In the genomic region with DNA sequence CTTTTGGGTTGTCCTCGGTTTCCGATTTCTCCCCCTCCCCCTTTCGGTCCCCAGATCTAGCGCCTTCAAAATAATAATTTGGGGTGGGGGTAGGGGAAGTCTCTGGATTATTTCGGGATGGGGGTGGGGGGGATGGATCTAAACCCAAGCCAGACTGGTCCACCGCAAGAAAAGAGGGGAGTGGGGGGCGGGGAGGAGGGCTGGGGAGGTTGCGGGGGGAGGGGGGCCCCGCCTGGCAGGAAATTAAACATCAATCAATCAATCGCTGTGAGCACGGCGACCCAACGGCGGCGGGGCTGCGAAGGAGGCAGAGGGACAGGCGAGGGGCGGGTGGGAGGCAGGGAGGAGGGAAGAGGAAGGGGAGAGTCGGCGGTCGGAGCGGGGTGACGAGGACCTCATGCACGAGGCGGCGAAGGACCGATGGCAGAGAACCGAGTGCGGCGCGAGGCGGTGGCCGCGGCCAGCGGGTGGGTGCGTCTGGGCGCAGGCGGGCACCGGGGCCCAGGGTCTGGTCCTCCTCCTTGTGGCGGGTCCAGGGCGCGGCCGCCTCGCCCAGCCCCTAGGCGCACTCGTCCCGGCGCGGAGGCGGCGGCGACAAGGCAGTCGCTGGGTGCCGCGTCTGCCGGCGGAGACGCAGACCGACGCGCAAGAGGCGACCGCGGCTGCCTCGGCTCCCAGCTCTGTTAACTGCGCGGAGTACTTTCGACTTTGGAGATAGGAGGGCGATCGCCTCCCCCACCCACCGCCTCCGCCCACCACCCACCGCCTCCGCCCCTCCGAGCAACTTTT, we compare ENCODE assay signal across 8 cellular contexts. TPM values are rescaled to one million over a fixed set of nuclear protein-coding genes. Genes with fewer than 3 reads are reported as not detected.
DNase-seq lines count a peak whose midpoint lies in the region; ATAC-seq and TF ChIP-seq lines count a peak whose summit lies in the region.

No MANE protein-coding gene starts in this region.

- no peak overlapping the region for H2BK15ac ChIP-seq in mesendoderm (replicated peaks; ENCODE audit: low read depth)

- H2BK120ac ChIP-seq in mesendoderm (ENCODE audit: low read depth, low read length), result no peak overlapping the region

- H4K5ac ChIP-seq in mesendoderm (ENCODE audit: low read length), result no peak overlapping the region

- H3K4me3 ChIP-seq in AG04449 (ENCODE audit: low read depth, low read length) (peak overlapping the region; percentile 92), SJCRH30 (peak overlapping the region; percentile 88), dorsolateral prefrontal cortex (peak overlapping the region; percentile 61 to 100 (median 91)), mesendoderm (ENCODE audit: low read length) (peak overlapping the region; percentile 30), vagina (peak overlapping the region; percentile 89 to 91)

- H2BK5ac ChIP-seq in mesendoderm (ENCODE audit: low read length), result no peak overlapping the region

- in situ Hi-C loops in GM13977 (cut with MboI; ENCODE audit: low pct_unique_long_range_greater_than_20kb, low sequenced_read_pairs, unreplicated experiment), result no loop called here

- peak; percentile 14 for TF ChIP-seq CTCF in AG04449 (IDR thresholded peaks at IDR 0.05; ENCODE audit: insufficient read depth, low read length, missing control alignments)
- TF ChIP-seq CTCF in GM13977 (IDR thresholded peaks at IDR 0.05; ENCODE audit: extremely low read depth, insufficient read depth, missing control alignments), result no peak
- TF ChIP-seq CTCF in dorsolateral prefrontal cortex (IDR thresholded peaks at IDR 0.05 in 54 of 56, conservative IDR thresholded peaks at IDR 0.05 in 2 of 56; ENCODE audit: low read depth in 1 of 56, partially characterized antibody in 56 of 56), result peak in 1 of 56 donors; percentile 2
- no peak for TF ChIP-seq CTCF in vagina (IDR thresholded peaks at IDR 0.05)

- POLR2A ChIA-PET in AG04449 (lab: Yijun Ruan, JAX), result interaction anchor here (0.7 to 1.5 kb wide), 2 partner anchors 13 to 53 kb away, joined by 3 to 4 read pairs; no protein-coding TSS in a partner anchor

- H3K4me2 ChIP-seq in mesendoderm (ENCODE audit: low read length), result peak overlapping the region; percentile 97

- H2AK5ac ChIP-seq in mesendoderm (ENCODE audit: low read length), result no peak overlapping the region

- intact Hi-C loops in dorsolateral prefrontal cortex (cut with DNase I) (loop anchor here (2.0 to 5.0 kb wide), 2 partner anchors 1143 to 1756 kb away; no protein-coding TSS in a partner anchor), vagina (cut with DNase I) (no loop called here)

- H3K27ac ChIP-seq in SJCRH30 (peak overlapping the region; percentile 82), dorsolateral prefrontal cortex (peak overlapping the region in 58 of 59 donors; percentile 28 to 96 (median 89)), mesendoderm (ENCODE audit: low read depth, low read length) (no peak overlapping the region), vagina (peak overlapping the region; percentile 80)

- no peaks in the 10 kb centered on the region for H3K9me3 ChIP-seq in SJCRH30 (replicated peaks)
- no peaks in the 10 kb centered on the region for H3K9me3 ChIP-seq in vagina

- H3K36me3 ChIP-seq in SJCRH30, result no peaks in the 10 kb centered on the region
- H3K36me3 ChIP-seq in mesendoderm (ENCODE audit: control insufficient read depth, insufficient read depth, low read length), result no peaks in the 10 kb centered on the region
- H3K36me3 ChIP-seq in vagina, result no peaks in the 10 kb centered on the region

- no CpG with 5 or more reads among the region's 75 CpGs for WGBS in mesendoderm (ENCODE audit: extremely low coverage, insufficient coverage, low lambda C conversion rate)

- no peaks in the 10 kb centered on the region for H3K27me3 ChIP-seq in SJCRH30
- H3K27me3 ChIP-seq in dorsolateral prefrontal cortex, result peaks cover 0 to 64% (median 30%) of the 10 kb centered on the region in 45 donors
- H3K27me3 ChIP-seq in mesendoderm (ENCODE audit: insufficient read depth, low read length, poor library complexity), result peaks cover 24% of the 10 kb centered on the region
- no peaks in the 10 kb centered on the region for H3K27me3 ChIP-seq in vagina

- peak overlapping the region; percentile 64 for H3K9ac ChIP-seq in mesendoderm (ENCODE audit: low read length)

- H3K4me1 ChIP-seq in SJCRH30 (0 out of 2 replicates have a peak, but pooled peaks cover 4% of the 10 kb centered on the region), mesendoderm (ENCODE audit: control insufficient read depth, low read depth, low read length) (peaks cover 3% of the 10 kb centered on the region), vagina (peaks cover 45% of the 10 kb centered on the region)

- no peak overlapping the region for H3K4ac ChIP-seq in mesendoderm (ENCODE audit: low read depth, low read length)

- H3K56ac ChIP-seq in mesendoderm (ENCODE audit: low read length), result peak overlapping the region; percentile 95

- DNase-seq in AG04449 (ENCODE audit: low read depth, low spot score), result no peak
- DNase-seq in GM13977 (ENCODE audit: low spot score), result peak; percentile 56
- peak; percentile 65 to 73 for DNase-seq in SJCRH30
- peak in 2 of 10 donors; percentile 17 to 53 for DNase-seq in dorsolateral prefrontal cortex
- DNase-seq in mesendoderm, result peak; percentile 75
- DNase-seq in vagina (ENCODE audit: extremely low spot score in 2 of 2), result no peak
- DNase-seq in NK-92 treated with Interleukin-12 subunit alpha and Interleukin-12 subunit beta, amount 100 ng/mL, for 24 hours (lab: John Stamatoyannopoulos, UW), result no peak

- no peaks in the 10 kb centered on the region for H3K79me2 ChIP-seq in mesendoderm (ENCODE audit: control insufficient read depth, insufficient read depth, low read length)

- H3K79me1 ChIP-seq in mesendoderm (ENCODE audit: low read length), result no peaks in the 10 kb centered on the region

- no peak for TF ChIP-seq POLR2A in vagina (IDR thresholded peaks at IDR 0.05)

- H4K8ac ChIP-seq in mesendoderm (ENCODE audit: low read depth, low read length), result no peak overlapping the region

- ATAC-seq in HG03354 (IDR thresholded peaks at IDR 0.05; ENCODE audit: poor library complexity, severe bottlenecking, unreplicated experiment), result peak; percentile 30

- CTCF ChIA-PET in AG04449 (lab: Yijun Ruan, JAX), result no interaction called here

- H3K23ac ChIP-seq in mesendoderm (ENCODE audit: low read length), result no peak overlapping the region

- peak overlapping the region; percentile 13 for H3K18ac ChIP-seq in mesendoderm (ENCODE audit: low read length)

RNA-seq across cellular contexts. Expression of gene SATB2, which starts 0.5 kb away (rescaled TPM):
- total RNA-seq in SJCRH30 (2014; rRNA removed; shearing (Covaris generic)), result 13.3 and 14.8 TPM in 2 replicates
- 100 to 1,000 TPM in 117 of 120 experiments, 10 to 100 TPM in 3; 77.2 to 202 (median 149) TPM for total RNA-seq in dorsolateral prefrontal cortex
- polyA plus RNA-seq in mesendoderm (2013, experiment 1 of 2), result 2.6 TPM
- polyA plus RNA-seq in mesendoderm (2013, experiment 2 of 2), result 2.5 TPM
- total RNA-seq in vagina, result 7.4 TPM

Comparison
In these comparisons a context has a peak if more than half of its experiments do, and no peak if none do; other contexts are left out.
1. DNase-seq: peak in GM13977 (single experiment), SJCRH30 (2 of 2) and mesendoderm (single experiment); none in AG04449 (single experiment), vagina (0 of 2) and NK-92 treated with Interleukin-12 subunit alpha and Interleukin-12 subunit beta, amount 100 ng/mL, for 24 hours (single experiment).
2. H3K4me3 ChIP-seq: peak in every context shown above with its lines; median percentile 92 in AG04449; 91 in dorsolateral prefrontal cortex; 90 in vagina; 88 in SJCRH30; 30 in mesendoderm.